In the genomic region with DNA sequence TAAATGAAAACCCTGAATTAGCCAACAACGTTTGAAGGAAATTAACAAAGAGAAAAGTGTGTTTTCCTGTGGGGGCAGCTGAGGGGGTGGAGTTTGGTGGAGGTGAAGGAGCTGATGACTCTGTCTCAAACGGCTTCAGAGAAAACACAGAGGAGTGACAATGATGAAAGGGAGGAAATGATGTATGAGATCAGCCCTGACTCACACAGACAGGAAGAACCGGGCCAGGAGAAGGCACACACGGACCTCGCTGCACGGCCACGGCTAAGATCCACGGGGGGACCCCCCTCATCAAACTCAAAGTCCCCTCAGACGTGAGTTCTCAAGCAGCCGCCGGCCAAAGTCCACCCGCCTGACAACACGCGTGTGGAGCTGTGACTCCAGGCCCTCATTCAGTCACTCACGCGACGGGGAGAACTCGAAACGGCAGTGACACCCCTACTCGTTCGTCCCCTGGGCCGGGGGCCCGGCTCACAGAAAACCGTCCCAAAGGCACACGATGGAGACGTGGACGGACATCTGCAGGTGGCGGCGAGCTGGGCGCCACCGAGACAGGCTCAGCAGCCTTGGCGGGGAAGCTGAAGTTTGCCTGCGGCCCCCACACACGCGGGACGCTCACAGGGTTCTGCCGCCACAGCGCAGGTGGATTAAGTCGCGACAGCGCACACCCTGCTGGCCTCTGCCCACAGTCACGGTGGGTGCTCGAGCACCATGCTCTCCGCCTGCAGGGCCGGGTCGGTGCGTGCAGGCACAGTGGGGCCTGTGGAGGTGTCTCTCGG, we compare ENCODE assay signal across 9 cellular contexts. TPM values are rescaled to one million over a fixed set of nuclear protein-coding genes. Genes with fewer than 3 reads are reported as not detected.
A peak's percentile ranks its signal among the peaks of the same experiment; 100 is the strongest.
DNase-seq lines count a peak whose midpoint lies in the region; ATAC-seq, FAIRE-seq and TF ChIP-seq lines count a peak whose summit lies in the region.
"Had no signal": no experiment of that assay in that cellular context is flagged by ENCODE, and none has a peak within 500 bp of the region (broad histone marks: within the 10 kb centered on the region; RNA-seq: fewer than 3 reads in every experiment).

No MANE protein-coding gene starts in this region.

- no peak overlapping the region for H3K4me3 Mint-ChIP-seq in HFFc6
- H3K4me3 Mint-ChIP-seq in WTC11, result no peak overlapping the region
- no peak overlapping the region for H3K4me3 Mint-ChIP-seq in progenitor cell of endocrine pancreas (ENCODE audit: low read depth)

- FAIRE-seq in frontal cortex (lab: Jason Lieb, UNC), result no peak
- FAIRE-seq: keratinocyte had no signal

- H3K27ac Mint-ChIP-seq in HFFc6 (peak overlapping the region; percentile 19; the same call in 1 of the 2 replicates), WTC11 (peak overlapping the region; percentile 15; the same call in 1 of the 2 replicates), progenitor cell of endocrine pancreas (no peak overlapping the region)

- H3K36me3 Mint-ChIP-seq in HFFc6 (ENCODE audit: low read depth), result peaks cover 45% of the 10 kb centered on the region
- peaks cover 44% of the 10 kb centered on the region for H3K36me3 Mint-ChIP-seq in WTC11
- peaks cover 52% of the 10 kb centered on the region for H3K36me3 Mint-ChIP-seq in progenitor cell of endocrine pancreas (ENCODE audit: insufficient read depth)

- H3K4me1 Mint-ChIP-seq in HFFc6 (ENCODE audit: low read depth) (peaks cover 18% of the 10 kb centered on the region), WTC11 (no peaks in the 10 kb centered on the region), progenitor cell of endocrine pancreas (ENCODE audit: low read depth) (no peaks in the 10 kb centered on the region)

- CTCF ChIA-PET in WTC11 (lab: Charles Lee), result no interaction called here

- H3K9me3 Mint-ChIP-seq in HFFc6 (peaks cover 43% of the 10 kb centered on the region), WTC11 (no peaks in the 10 kb centered on the region), progenitor cell of endocrine pancreas (ENCODE audit: low read depth) (peaks cover 8% of the 10 kb centered on the region)

- POLR2A ChIA-PET in WTC11 (lab: Charles Lee), result no interaction called here

- ATAC-seq in WTC11 (no peak), HG03280 (IDR thresholded peaks at IDR 0.05; ENCODE audit: unreplicated experiment) (no peak)

- H3K27me3 Mint-ChIP-seq in HFFc6 (ENCODE audit: insufficient read depth) (0 out of 2 replicates have a peak, but pooled peaks cover 2% of the 10 kb centered on the region), WTC11 (ENCODE audit: low read depth) (no peaks in the 10 kb centered on the region), progenitor cell of endocrine pancreas (no peaks in the 10 kb centered on the region)

- DNase-seq in HFFc6, result peak; percentile 31
- DNase-seq in WTC11 (ENCODE audit: low spot score), result no peak
- DNase-seq in central memory CD4-positive, alpha-beta T cell, result peak; percentile 59
- peak; percentile 40 for DNase-seq in stimulated activated CD4-positive, alpha-beta T cell treated with anti-CD3 and anti-CD28 coated beads, Interleukin-4, amount 100 ng/mL, for 1 hour
- no peak for DNase-seq in LoVo (ENCODE audit: low spot score)
- no peak for DNase-seq in frontal cortex (ENCODE audit: low spot score in 2 of 2)
- no peak for DNase-seq in progenitor cell of endocrine pancreas (ENCODE audit: low spot score, unreplicated experiment)

- TF ChIP-seq CTCF in HFFc6 (IDR thresholded peaks at IDR 0.05) (no peak), WTC11 (IDR thresholded peaks at IDR 0.05) (no peak), progenitor cell of endocrine pancreas (IDR thresholded peaks at IDR 0.05; ENCODE audit: unreplicated experiment) (no peak)

TF ChIP-seq in WTC11, 78 proteins besides CTCF, POLR2A, EP300 and RAD21:
- TF ChIP-seq NFE2L1 (CRISPR knock-in tag; IDR thresholded peaks at IDR 0.05), result no peak
- TF ChIP-seq, protein P1, sequence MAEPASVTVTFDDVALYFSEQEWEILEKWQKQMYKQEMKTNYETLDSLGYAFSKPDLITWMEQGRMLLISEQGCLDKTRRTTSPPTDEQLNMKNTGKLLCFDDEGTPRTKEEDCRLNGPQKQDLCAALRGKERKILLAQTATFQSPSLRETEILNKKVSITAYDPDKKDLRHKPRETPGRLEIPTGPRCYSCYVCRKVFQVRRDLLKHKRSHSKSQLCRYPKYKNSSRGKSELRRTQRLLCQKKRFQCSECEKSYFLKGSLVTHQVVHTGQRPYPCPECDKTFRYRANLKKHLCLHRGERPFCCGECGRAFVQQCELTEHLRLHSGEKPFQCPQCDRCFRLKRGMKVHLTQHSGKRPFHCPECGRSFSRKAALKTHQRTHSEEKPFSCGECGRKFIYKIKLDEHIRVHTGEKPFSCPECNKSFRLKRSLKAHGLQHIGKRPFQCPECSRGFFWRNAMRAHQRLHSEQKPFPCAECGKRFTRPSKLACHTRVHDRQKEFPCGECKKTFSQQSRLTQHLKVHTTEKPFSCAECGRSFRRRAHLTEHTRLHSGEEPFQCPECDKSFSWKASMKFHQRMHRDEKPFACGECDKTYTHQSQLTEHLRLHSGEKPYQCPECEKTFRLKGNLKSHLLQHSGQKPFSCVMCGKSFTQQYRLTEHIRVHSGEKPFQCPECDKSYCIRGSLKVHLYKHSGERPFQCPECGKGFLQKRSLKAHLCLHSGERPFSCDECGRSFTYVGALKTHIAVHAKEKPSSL (CRISPR knock-in tag; conservative IDR thresholded peaks at IDR 0.05), result no peak

RNA-seq across cellular contexts. Expression of a gene that starts 28.8 kb away (rescaled TPM):
- total RNA-seq in HFFc6 (2021; fragmentation: NEBNext Ultra II Directional; extraction: Animal tissue kit (Norgen Biotek cat#: 25700)), result 10 to 100 TPM; 11.7 to 20.5 (median 13.9) TPM
- total RNA-seq in WTC11 (2021), result 103 to 130 TPM (median 107 TPM) in 3 replicates
- 17.1 TPM for total RNA-seq in frontal cortex
- total RNA-seq in progenitor cell of endocrine pancreas, result 70.0 and 72.6 TPM in 2 replicates

RNA-seq across cellular contexts. Expression of a gene that starts 39.3 kb away (rescaled TPM):
- 10 to 100 TPM; 35.1 to 40.2 (median 37.4) TPM for total RNA-seq in HFFc6 (2021; fragmentation: NEBNext Ultra II Directional; extraction: Animal tissue kit (Norgen Biotek cat#: 25700))
- total RNA-seq in WTC11 (2021) (63.9 to 68.5 TPM (median 67.9 TPM) in 3 replicates), frontal cortex (23.6 TPM), progenitor cell of endocrine pancreas (71.1 and 72.7 TPM in 2 replicates)

Comparison
In these comparisons a context has a peak if more than half of its experiments do, and no peak if none do; other contexts are left out.
1. DNase-seq: peak in HFFc6 (single experiment), central memory CD4-positive, alpha-beta T cell (single experiment) and stimulated activated CD4-positive, alpha-beta T cell treated with anti-CD3 and anti-CD28 coated beads, Interleukin-4, amount 100 ng/mL, for 1 hour (single experiment); none in WTC11 (single experiment), LoVo (single experiment), frontal cortex (0 of 2) and progenitor cell of endocrine pancreas (single experiment).